Comparison of ENCODE assay signal across 30 cellular contexts in genomic region chr7:88302486-88302885, GRCh38. TPM values are rescaled to one million over a fixed set of nuclear protein-coding genes. Genes with fewer than 3 reads are reported as not detected.
"Had no signal": no experiment of that assay in that cellular context is flagged by ENCODE, and none has a peak within 500 bp of the region (broad histone marks: within the 10 kb centered on the region; RNA-seq: fewer than 3 reads in every experiment).

No MANE protein-coding gene starts in this region.

- ATAC-seq: effector memory CD8-positive, alpha-beta T cell; gastroesophageal sphincter; left lobe of liver; mucosa of descending colon; natural killer cell treated with Interleukin-12 subunit alpha and Interleukin-12 subunit beta and Interleukin-15 and Interleukin-18, amount 100 ng/mL, for 72 hours had no signal

- H3K9me3 ChIP-seq: ascending aorta, gastroesophageal sphincter, mucosa of descending colon, ovary, prostate gland, spleen, transverse colon had no signal

- DNase-seq: activated CD4-positive, alpha-beta memory T cell treated with anti-CD3 and anti-CD28 coated beads, Interleukin-2, amount 10 ng/mL, durations not matched to agents 7 days and 5 days; activated CD4-positive, alpha-beta T cell treated with anti-CD3 and anti-CD28 coated beads, Interleukin-2, amount 10 ng/mL, durations not matched to agents 24 days and 14 days; activated CD4-positive, CD25-positive, alpha-beta regulatory T cell treated with anti-CD3 and anti-CD28 coated beads, Interleukin-2, amount 50 U/mL, for 72 hours; activated CD8-positive, alpha-beta memory T cell treated with anti-CD3 and anti-CD28 coated beads, Interleukin-2, amount 50 U/mL, for 48 hours; activated gamma-delta T cell; activated naive CD4-positive, alpha-beta T cell treated with anti-CD3 and anti-CD28 coated beads, Interleukin-2, amount 10 ng/mL, durations not matched to agents 7 days and 5 days; activated naive CD8-positive, alpha-beta T cell treated with anti-CD3 and anti-CD28 coated beads, Interleukin-2, amount 10 ng/mL, durations not matched to agents 7 days and 5 days; activated T-cell treated with anti-CD3 and anti-CD28 coated beads, Interleukin-2, amount 50 U/mL, for 24 hours; brain microvascular endothelial cell; caudate nucleus; cortex of kidney; effector memory CD8-positive, alpha-beta T cell; erythroblast; head of caudate nucleus; hypothalamus; immature natural killer cell; kidney; mucosa of descending colon; ovary; spleen; stimulated activated naive CD4-positive, alpha-beta T cell; T1000; transverse colon had no signal

- H3K27ac ChIP-seq: ascending aorta, brain microvascular endothelial cell, gastroesophageal sphincter, ovary, spleen, transverse colon had no signal

- H3K36me3 ChIP-seq: ascending aorta, brain microvascular endothelial cell, gastroesophageal sphincter, ovary, prostate gland, spleen, transverse colon had no signal

- H3K4me3 ChIP-seq: ascending aorta, gastroesophageal sphincter, lung, mucosa of descending colon, ovary, prostate gland, spleen, transverse colon had no signal

- H3K27me3 ChIP-seq: ascending aorta, brain microvascular endothelial cell, ovary, transverse colon had no signal

- H3K4me1 ChIP-seq: ascending aorta, prostate gland had no signal

RNA-seq across cellular contexts. Expression of gene STEAP4, which starts 4.2 kb away (rescaled TPM):
- total RNA-seq: activated CD4-positive, alpha-beta memory T cell treated with anti-CD3 and anti-CD28 coated beads, Interleukin-2, amount 10 ng/mL, durations not matched to agents 7 days and 5 days; activated naive CD8-positive, alpha-beta T cell treated with anti-CD3 and anti-CD28 coated beads, Interleukin-2, amount 10 ng/mL, durations not matched to agents 7 days and 5 days; chondrocyte; natural killer cell treated with Interleukin-12 subunit alpha and Interleukin-12 subunit beta and Interleukin-15 and Interleukin-18, amount 100 ng/mL, for 72 hours had no signal
- polyA plus RNA-seq: immature natural killer cell had no signal
